ENCODE assay signal across 16 cellular contexts in the genomic region with DNA sequence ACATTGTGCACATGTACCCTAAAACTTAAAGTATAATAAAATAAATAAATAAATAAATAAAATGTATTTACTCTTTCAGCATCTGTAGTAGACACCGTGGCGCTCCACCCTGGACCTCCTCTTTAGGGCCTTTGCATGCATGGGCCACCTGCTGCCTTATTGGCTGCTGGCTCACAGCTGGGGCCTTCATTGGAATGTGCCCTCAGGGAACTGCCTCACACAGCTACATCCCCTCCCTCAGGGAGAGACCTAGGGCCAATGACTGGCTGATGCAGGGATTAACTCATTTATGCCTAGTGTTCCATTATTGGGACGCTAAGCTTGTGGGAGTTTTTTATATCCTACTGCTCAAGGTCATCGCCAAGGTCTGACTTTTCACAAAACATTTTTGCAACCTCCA.
DNase-seq lines count a peak whose midpoint lies in the region; ATAC-seq and TF ChIP-seq lines count a peak whose summit lies in the region.
"Had no signal": no experiment of that assay in that cellular context is flagged by ENCODE, and none has a peak within 500 bp of the region (broad histone marks: within the 10 kb centered on the region; RNA-seq: fewer than 3 reads in every experiment).

No MANE protein-coding gene starts in this region.

- H3K4me1 ChIP-seq in GM23338 (ENCODE audit: insufficient read depth) (no peaks in the 10 kb centered on the region), OCI-LY3 (ENCODE audit: low read length) (peaks cover 17% of the 10 kb centered on the region)
- H3K4me1 ChIP-seq: BE2C, Caco-2 had no signal

- no peaks in the 10 kb centered on the region for H3F3A ChIP-seq in GM23338 (replicated peaks; ENCODE audit: low read depth)

- peaks cover 1% of the 10 kb centered on the region for H3K27me3 Mint-ChIP-seq in GM23338 (ENCODE audit: insufficient read depth, low read depth, poor library complexity)
- H3K27me3 Mint-ChIP-seq: CD4-positive, alpha-beta T cell had no signal

- H2AFZ ChIP-seq in GM23338 (no peak overlapping the region), OCI-LY3 (ENCODE audit: low read depth, low read length) (no peak overlapping the region)

- no peak for ATAC-seq in GM23338
- ATAC-seq in HG03039 (IDR thresholded peaks at IDR 0.05; ENCODE audit: unreplicated experiment) = no peak
- ATAC-seq in stimulated activated naive CD8-positive, alpha-beta T cell treated with anti-CD3 and anti-CD28 coated beads, Interleukin-15, Interleukin-2, amounts not matched to agents 100 U/mL and 50 U/mL, for 24 hours = no peak

- H3K27ac ChIP-seq in GM23338 (ENCODE audit: low read depth) = no peak overlapping the region
- H3K27ac ChIP-seq in OCI-LY3 (ENCODE audit: low read length) = peak overlapping the region; percentile 76
- H3K27ac ChIP-seq: KMS-11 had no signal

- H3K4me2 ChIP-seq in GM23338 = no peak overlapping the region
- peak overlapping the region; percentile 61 for H3K4me2 ChIP-seq in OCI-LY3 (ENCODE audit: low read length)
- H3K4me2 ChIP-seq: KMS-11 had no signal

- H3K79me2 ChIP-seq in GM23338 (replicated peaks; ENCODE audit: insufficient read depth) = no peaks in the 10 kb centered on the region
- H3K79me2 ChIP-seq in OCI-LY3 (ENCODE audit: low read length) = no peaks in the 10 kb centered on the region

- DNase-seq in ELF-1 (ENCODE audit: low read depth, low spot score) = peak; percentile 74
- peak; percentile 5 for DNase-seq in GM23338 (ENCODE audit: low spot score)
- DNase-seq in iPS-NIHi11 (ENCODE audit: low spot score) = peak; percentile 25
- no peak for DNase-seq in NK-92 (lab: John Stamatoyannopoulos, UW; ENCODE audit: unreplicated experiment)
- no peak for DNase-seq in stimulated activated naive CD8-positive, alpha-beta T cell treated with anti-CD3 and anti-CD28 coated beads, Interleukin-15, Interleukin-2, amounts not matched to agents 100 U/mL and 50 U/mL, for 24 hours
- DNase-seq in activated T-cell treated with anti-CD3 and anti-CD28 coated beads, Interleukin-2, amount 50 U/mL, for 1 hour = no peak
- DNase-seq: ACHN; BE2C; C1 segment of cervical spinal cord; Caco-2; CD4-positive, alpha-beta T cell; GOT3 had no signal

- no peak overlapping the region for H3K27ac Mint-ChIP-seq in GM23338
- H3K27ac Mint-ChIP-seq: CD4-positive, alpha-beta T cell had no signal

- no peaks in the 10 kb centered on the region for H3K36me3 Mint-ChIP-seq in GM23338 (ENCODE audit: low read depth)

- no peak overlapping the region for H3K4me3 ChIP-seq in GM23338
- H3K4me3 ChIP-seq in OCI-LY3 (ENCODE audit: low read length) = peak overlapping the region; percentile 39
- H3K4me3 ChIP-seq: HAP-1 had no signal

- TF ChIP-seq CTCF in GM23338 (conservative IDR thresholded peaks at IDR 0.05; ENCODE audit: low read depth in 2 of 2) = no peak
- no peak for TF ChIP-seq CTCF in OCI-LY3 (IDR thresholded peaks at IDR 0.05; ENCODE audit: low read depth, low read length)

- H4K20me1 ChIP-seq in GM23338 (replicated peaks; ENCODE audit: insufficient read depth) = no peaks in the 10 kb centered on the region
- no peaks in the 10 kb centered on the region for H4K20me1 ChIP-seq in OCI-LY3 (ENCODE audit: insufficient read depth, low read length)

- H3K9me2 ChIP-seq in GM23338 (ENCODE audit: insufficient read depth) = no peaks in the 10 kb centered on the region

- H3K9me3 ChIP-seq in OCI-LY3 (ENCODE audit: insufficient read depth, low read length) = no peaks in the 10 kb centered on the region
- H3K9me3 ChIP-seq: BE2C, Caco-2, HAP-1 had no signal

- H3K4me1 Mint-ChIP-seq in GM23338 = peaks cover 8% of the 10 kb centered on the region; the same call in 2 of the 3 replicates

- H3K4me3 Mint-ChIP-seq in GM23338 = no peak overlapping the region
- H3K4me3 Mint-ChIP-seq: CD4-positive, alpha-beta T cell had no signal

- no peaks in the 10 kb centered on the region for H3K36me3 ChIP-seq in GM23338 (ENCODE audit: insufficient read depth)
- H3K36me3 ChIP-seq in OCI-LY3 (replicated peaks; ENCODE audit: low read depth, low read length) = no peaks in the 10 kb centered on the region
- H3K36me3 ChIP-seq: BE2C, HAP-1 had no signal

- H3K9ac ChIP-seq in OCI-LY3 (ENCODE audit: low read length) = no peak overlapping the region
- H3K9ac ChIP-seq: KMS-11 had no signal

- peaks cover 3% of the 10 kb centered on the region; the same call in 1 of the 3 replicates for H3K9me3 Mint-ChIP-seq in GM23338
- H3K9me3 Mint-ChIP-seq: CD4-positive, alpha-beta T cell had no signal

- no peaks in the 10 kb centered on the region for H3K27me3 ChIP-seq in GM23338 (ENCODE audit: insufficient read depth)
- H3K27me3 ChIP-seq in OCI-LY3 (ENCODE audit: low read depth, low read length) = no peaks in the 10 kb centered on the region
- H3K27me3 ChIP-seq: BE2C had no signal

TF ChIP-seq in GM23338, 12 proteins besides CTCF, POLR2A, EP300 and RAD21 (continues in another document):
- no peak for TF ChIP-seq EZH2phosphoT487 (IDR thresholded peaks at IDR 0.05; ENCODE audit: unreplicated experiment)
- TF ChIP-seq CREB1 (CRISPR knock-in tag; IDR thresholded peaks at IDR 0.05; ENCODE audit: low read depth) = no peak
- TF ChIP-seq STAT1 (IDR thresholded peaks at IDR 0.05; ENCODE audit: unreplicated experiment) = no peak
- TF ChIP-seq JUNB (IDR thresholded peaks at IDR 0.05; ENCODE audit: unreplicated experiment) = no peak
- TF ChIP-seq ZNF114 (CRISPR knock-in tag; IDR thresholded peaks at IDR 0.05) = no peak
- TF ChIP-seq ZNF331 (CRISPR knock-in tag; IDR thresholded peaks at IDR 0.05; ENCODE audit: low read depth) = no peak
- no peak for TF ChIP-seq POLR2AphosphoS5 (IDR thresholded peaks at IDR 0.05; ENCODE audit: low read depth)
- TF ChIP-seq, protein P1, sequence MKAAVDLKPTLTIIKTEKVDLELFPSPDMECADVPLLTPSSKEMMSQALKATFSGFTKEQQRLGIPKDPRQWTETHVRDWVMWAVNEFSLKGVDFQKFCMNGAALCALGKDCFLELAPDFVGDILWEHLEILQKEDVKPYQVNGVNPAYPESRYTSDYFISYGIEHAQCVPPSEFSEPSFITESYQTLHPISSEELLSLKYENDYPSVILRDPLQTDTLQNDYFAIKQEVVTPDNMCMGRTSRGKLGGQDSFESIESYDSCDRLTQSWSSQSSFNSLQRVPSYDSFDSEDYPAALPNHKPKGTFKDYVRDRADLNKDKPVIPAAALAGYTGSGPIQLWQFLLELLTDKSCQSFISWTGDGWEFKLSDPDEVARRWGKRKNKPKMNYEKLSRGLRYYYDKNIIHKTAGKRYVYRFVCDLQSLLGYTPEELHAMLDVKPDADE (IDR thresholded peaks at IDR 0.05) = no peak
- TF ChIP-seq, protein P2, sequence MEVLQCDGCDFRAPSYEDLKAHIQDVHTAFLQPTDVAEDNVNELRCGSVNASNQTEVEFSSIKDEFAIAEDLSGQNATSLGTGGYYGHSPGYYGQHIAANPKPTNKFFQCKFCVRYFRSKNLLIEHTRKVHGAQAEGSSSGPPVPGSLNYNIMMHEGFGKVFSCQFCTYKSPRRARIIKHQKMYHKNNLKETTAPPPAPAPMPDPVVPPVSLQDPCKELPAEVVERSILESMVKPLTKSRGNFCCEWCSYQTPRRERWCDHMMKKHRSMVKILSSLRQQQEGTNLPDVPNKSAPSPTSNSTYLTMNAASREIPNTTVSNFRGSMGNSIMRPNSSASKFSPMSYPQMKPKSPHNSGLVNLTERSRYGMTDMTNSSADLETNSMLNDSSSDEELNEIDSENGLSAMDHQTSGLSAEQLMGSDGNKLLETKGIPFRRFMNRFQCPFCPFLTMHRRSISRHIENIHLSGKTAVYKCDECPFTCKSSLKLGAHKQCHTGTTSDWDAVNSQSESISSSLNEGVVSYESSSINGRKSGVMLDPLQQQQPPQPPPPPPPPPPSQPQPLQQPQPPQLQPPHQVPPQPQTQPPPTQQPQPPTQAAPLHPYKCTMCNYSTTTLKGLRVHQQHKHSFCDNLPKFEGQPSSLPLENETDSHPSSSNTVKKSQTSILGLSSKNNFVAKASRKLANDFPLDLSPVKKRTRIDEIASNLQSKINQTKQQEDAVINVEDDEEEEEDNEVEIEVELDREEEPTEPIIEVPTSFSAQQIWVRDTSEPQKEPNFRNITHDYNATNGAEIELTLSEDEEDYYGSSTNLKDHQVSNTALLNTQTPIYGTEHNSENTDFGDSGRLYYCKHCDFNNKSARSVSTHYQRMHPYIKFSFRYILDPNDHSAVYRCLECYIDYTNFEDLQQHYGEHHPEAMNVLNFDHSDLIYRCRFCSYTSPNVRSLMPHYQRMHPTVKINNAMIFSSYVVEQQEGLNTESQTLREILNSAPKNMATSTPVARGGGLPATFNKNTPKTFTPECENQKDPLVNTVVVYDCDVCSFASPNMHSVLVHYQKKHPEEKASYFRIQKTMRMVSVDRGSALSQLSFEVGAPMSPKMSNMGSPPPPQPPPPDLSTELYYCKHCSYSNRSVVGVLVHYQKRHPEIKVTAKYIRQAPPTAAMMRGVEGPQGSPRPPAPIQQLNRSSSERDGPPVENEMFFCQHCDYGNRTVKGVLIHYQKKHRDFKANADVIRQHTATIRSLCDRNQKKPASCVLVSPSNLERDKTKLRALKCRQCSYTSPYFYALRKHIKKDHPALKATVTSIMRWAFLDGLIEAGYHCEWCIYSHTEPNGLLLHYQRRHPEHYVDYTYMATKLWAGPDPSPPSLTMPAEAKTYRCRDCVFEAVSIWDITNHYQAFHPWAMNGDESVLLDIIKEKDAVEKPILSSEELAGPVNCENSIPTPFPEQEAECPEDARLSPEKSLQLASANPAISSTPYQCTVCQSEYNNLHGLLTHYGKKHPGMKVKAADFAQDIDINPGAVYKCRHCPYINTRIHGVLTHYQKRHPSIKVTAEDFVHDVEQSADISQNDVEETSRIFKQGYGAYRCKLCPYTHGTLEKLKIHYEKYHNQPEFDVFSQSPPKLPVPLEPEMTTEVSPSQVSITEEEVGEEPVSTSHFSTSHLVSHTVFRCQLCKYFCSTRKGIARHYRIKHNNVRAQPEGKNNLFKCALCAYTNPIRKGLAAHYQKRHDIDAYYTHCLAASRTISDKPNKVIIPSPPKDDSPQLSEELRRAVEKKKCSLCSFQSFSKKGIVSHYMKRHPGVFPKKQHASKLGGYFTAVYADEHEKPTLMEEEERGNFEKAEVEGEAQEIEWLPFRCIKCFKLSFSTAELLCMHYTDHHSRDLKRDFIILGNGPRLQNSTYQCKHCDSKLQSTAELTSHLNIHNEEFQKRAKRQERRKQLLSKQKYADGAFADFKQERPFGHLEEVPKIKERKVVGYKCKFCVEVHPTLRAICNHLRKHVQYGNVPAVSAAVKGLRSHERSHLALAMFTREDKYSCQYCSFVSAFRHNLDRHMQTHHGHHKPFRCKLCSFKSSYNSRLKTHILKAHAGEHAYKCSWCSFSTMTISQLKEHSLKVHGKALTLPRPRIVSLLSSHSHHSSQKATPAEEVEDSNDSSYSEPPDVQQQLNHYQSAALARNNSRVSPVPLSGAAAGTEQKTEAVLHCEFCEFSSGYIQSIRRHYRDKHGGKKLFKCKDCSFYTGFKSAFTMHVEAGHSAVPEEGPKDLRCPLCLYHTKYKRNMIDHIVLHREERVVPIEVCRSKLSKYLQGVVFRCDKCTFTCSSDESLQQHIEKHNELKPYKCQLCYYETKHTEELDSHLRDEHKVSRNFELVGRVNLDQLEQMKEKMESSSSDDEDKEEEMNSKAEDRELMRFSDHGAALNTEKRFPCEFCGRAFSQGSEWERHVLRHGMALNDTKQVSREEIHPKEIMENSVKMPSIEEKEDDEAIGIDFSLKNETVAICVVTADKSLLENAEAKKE (CRISPR knock-in tag; IDR thresholded peaks at IDR 0.05) = no peak
- no peak for TF ChIP-seq EZH2 (IDR thresholded peaks at IDR 0.05; ENCODE audit: low read depth, unreplicated experiment)

Comparison
In these comparisons a context has a peak if more than half of its experiments do, and no peak if none do; other contexts are left out.
1. DNase-seq: peak in ELF-1 (single experiment), GM23338 (single experiment) and iPS-NIHi11 (single experiment); none in NK-92 (single experiment), stimulated activated naive CD8-positive, alpha-beta T cell treated with anti-CD3 and anti-CD28 coated beads, Interleukin-15, Interleukin-2, amounts not matched to agents 100 U/mL and 50 U/mL, for 24 hours (single experiment) and activated T-cell treated with anti-CD3 and anti-CD28 coated beads, Interleukin-2, amount 50 U/mL, for 1 hour (single experiment).